Comparison of ENCODE assay signal across 24 cellular contexts in the genomic region with DNA sequence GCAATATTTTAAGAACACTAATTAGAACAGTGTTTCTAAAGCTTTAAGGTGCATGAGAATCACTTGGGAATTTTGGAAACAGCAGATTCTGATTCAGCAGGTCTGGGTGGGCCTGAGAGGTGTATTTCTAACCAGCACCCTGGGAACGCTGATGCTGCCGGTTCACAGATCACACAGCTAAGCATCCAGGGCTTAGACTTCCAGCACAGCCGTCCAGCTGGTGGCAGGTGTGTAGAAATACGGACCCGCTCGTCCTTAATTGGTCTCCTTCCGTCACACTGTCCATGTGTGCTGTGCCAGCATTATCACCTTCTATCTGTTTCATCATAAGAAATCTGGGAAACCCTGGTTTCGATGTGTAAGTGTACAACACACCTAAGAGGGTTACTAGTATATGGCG. TPM values are rescaled to one million over a fixed set of nuclear protein-coding genes. Genes with fewer than 3 reads are reported as not detected.
"Had no signal": no experiment of that assay in that cellular context is flagged by ENCODE, and none has a peak within 500 bp of the region (broad histone marks: within the 10 kb centered on the region; RNA-seq: fewer than 3 reads in every experiment).

No MANE protein-coding gene starts in this region.

- ATAC-seq: effector memory CD8-positive, alpha-beta T cell; esophagus mucosa; gastrocnemius medialis; heart right ventricle; left cardiac atrium; left lung; left ventricle myocardium superior; lower lobe of right lung; naive thymus-derived CD4-positive, alpha-beta T cell had no signal

- H3K36me3 ChIP-seq: colonic mucosa, esophagus squamous epithelium, gastrocnemius medialis, heart right ventricle, left lung, lower lobe of right lung had no signal

- H3K4me1 ChIP-seq: colonic mucosa, esophagus squamous epithelium, gastrocnemius medialis, heart right ventricle, left lung, lower lobe of right lung had no signal

- H3K9me3 ChIP-seq: colonic mucosa, esophagus squamous epithelium, gastrocnemius medialis, heart right ventricle, left lung, lower lobe of right lung had no signal

- H3K27me3 ChIP-seq: colonic mucosa, esophagus squamous epithelium, gastrocnemius medialis, heart right ventricle, left lung had no signal

- H3K4me3 ChIP-seq: colonic mucosa, esophagus squamous epithelium, gastrocnemius medialis, heart right ventricle, left lung, lower lobe of right lung had no signal

- DNase-seq: colonic mucosa; cortex of kidney; effector CD8-positive, alpha-beta T cell; effector memory CD8-positive, alpha-beta T cell; endodermal cell; erythroblast; esophagus squamous epithelium; foreskin fibroblast; foreskin melanocyte; gastrocnemius medialis; glutamatergic neuron; head of caudate nucleus; heart right ventricle; hippocampal formation; left cardiac atrium; left lung; left ventricle myocardium superior; lower lobe of right lung; mesendoderm; midbrain; naive thymus-derived CD4-positive, alpha-beta T cell had no signal

- H3K27ac ChIP-seq: colonic mucosa, epithelial cell of prostate, esophagus squamous epithelium, gastrocnemius medialis, heart right ventricle, left lung, lower lobe of right lung had no signal

RNA-seq across cellular contexts. Expression of gene DAOA, which starts 40.6 kb away (rescaled TPM):
- polyA plus RNA-seq: heart right ventricle; keratinocyte; naive thymus-derived CD4-positive, alpha-beta T cell had no signal
